In the genomic region with DNA sequence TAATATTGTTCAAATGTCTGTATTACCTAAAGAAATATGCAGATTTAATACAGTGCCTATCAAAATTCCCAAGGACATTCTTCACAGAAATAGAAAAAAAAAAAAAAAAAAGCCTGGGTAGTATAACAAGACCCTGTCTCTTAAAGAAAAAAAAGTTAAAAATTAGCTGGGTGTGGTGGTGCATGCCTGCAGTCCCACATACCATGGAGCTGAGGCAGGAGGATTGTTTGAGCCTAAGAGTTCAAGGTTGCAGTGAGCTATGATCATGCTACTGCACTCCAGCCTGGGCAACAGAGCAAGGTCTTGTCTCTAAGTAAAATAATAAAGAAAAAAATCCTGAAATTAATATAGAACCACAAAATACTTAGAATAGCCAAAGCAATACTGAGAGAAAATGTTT, we compare ENCODE assay signal across 21 cellular contexts.
"Had no signal": no experiment of that assay in that cellular context is flagged by ENCODE, and none has a peak within 500 bp of the region (broad histone marks: within the 10 kb centered on the region; RNA-seq: fewer than 3 reads in every experiment).

No MANE protein-coding gene starts in this region.

- H3K36me3 ChIP-seq: esophagus squamous epithelium, left lung, neutrophil, pancreas, stomach, thyroid gland, upper lobe of left lung had no signal

- H3K9me3 ChIP-seq: esophagus squamous epithelium, left lung, mucosa of descending colon, neutrophil, pancreas, stomach, thyroid gland, upper lobe of left lung had no signal

- DNase-seq: cortex of kidney; effector memory CD8-positive, alpha-beta T cell; erythroblast; esophagus squamous epithelium; head of caudate nucleus; left cardiac atrium; left lung; mesenchymal stem cell; mucosa of descending colon; naive B cell; pancreas; stimulated activated CD4-positive, alpha-beta T cell treated with anti-CD3 and anti-CD28 coated beads, Interleukin-2, amount 100 ng/mL, for 24 hours; stimulated activated CD4-positive, alpha-beta T cell treated with anti-CD3 and anti-CD28 coated beads, Interleukin-4, amount 100 ng/mL, for 24 hours; stimulated activated naive CD4-positive, alpha-beta T cell treated with Interleukin-2 at 50 U/mL for 16 hours; stomach; thyroid gland; upper lobe of left lung had no signal

- H3K4me1 ChIP-seq: esophagus squamous epithelium, left lung, pancreas, stomach, thyroid gland, upper lobe of left lung had no signal

- ATAC-seq: effector memory CD8-positive, alpha-beta T cell; left cardiac atrium; left lung; mucosa of descending colon; natural killer cell treated with Interleukin-12 subunit alpha and Interleukin-12 subunit beta and Interleukin-15 and Interleukin-18, amount 100 ng/mL, for 72 hours; pancreas; sciatic nerve; stimulated activated effector memory CD8-positive, alpha-beta T cell treated with anti-CD3 and anti-CD28 coated beads, Interleukin-12 subunit alpha, Interleukin-12 subunit beta, amount 100 ng/mL, for 72 hours had no signal

- H3K27me3 ChIP-seq: esophagus squamous epithelium, left lung, neutrophil, pancreas, stomach, thyroid gland, upper lobe of left lung had no signal

- H3K4me3 ChIP-seq: esophagus squamous epithelium, left lung, mucosa of descending colon, pancreas, stomach, thyroid gland, upper lobe of left lung had no signal

- H3K27ac ChIP-seq: esophagus squamous epithelium, left lung, neutrophil, pancreas, stomach, thyroid gland, upper lobe of left lung had no signal
